ENCODE assay signal across 8 cellular contexts in genomic region chr6:135054575-135055498, GRCh38. TPM values are rescaled to one million over a fixed set of nuclear protein-coding genes. Genes with fewer than 3 reads are reported as not detected.
DNase-seq lines count a peak whose midpoint lies in the region; ATAC-seq and TF ChIP-seq lines count a peak whose summit lies in the region.

HBS1L (minus strand) TSS chr6:135054822; CDS start chr6:135054691, 131 bp downstream.

- H3K79me2 ChIP-seq in Karpas-422 (ENCODE audit: low read length) = peaks cover 48% of the 10 kb centered on the region

- intact Hi-C loops in esophagus muscularis mucosa (cut with DNase I) = no loop called here

- DNase-seq in DMS79 treated with DMSO at 0.1 percent for 48 hours (lab: John Stamatoyannopoulos, UW) = peak; percentile 95
- DNase-seq in Karpas-422 = peak; percentile 99
- DNase-seq in RKO (ENCODE audit: low spot score) = peak; percentile 97
- DNase-seq in activated T-helper 1 cell treated with Interleukin-2 at 50 U/mL for 16 hours (ENCODE audit: low read depth) = peak; percentile 98
- peak; percentile 97 for DNase-seq in esophagus muscularis mucosa (ENCODE audit: extremely low spot score)
- DNase-seq in stimulated activated CD8-positive, alpha-beta memory T cell treated with anti-CD3 and anti-CD28 coated beads, Interleukin-7, amount 100 ng/mL, for 4 hours (ENCODE audit: low read depth in 2 of 2) = peak; percentile 96 to 98

- H3K9me3 ChIP-seq in Karpas-422 (ENCODE audit: low read length) (no peaks in the 10 kb centered on the region), esophagus muscularis mucosa (no peaks in the 10 kb centered on the region), muscle layer of duodenum (ENCODE audit: control insufficient read depth in 1 of 2, low read length in 2 of 2) (no peaks in the 10 kb centered on the region)

- peak within 1 kb of the TSS; percentile 76; the same call in 1 of the 2 replicates for H2AFZ ChIP-seq in Karpas-422 (ENCODE audit: low read length)

- H3K4me3 ChIP-seq in Karpas-422 (ENCODE audit: low read length) = peak within 1 kb of the TSS; percentile 88
- peak within 1 kb of the TSS; percentile 63 to 82 (median 74) for H3K4me3 ChIP-seq in esophagus muscularis mucosa
- peak within 1 kb of the TSS; percentile 92 to 100 for H3K4me3 ChIP-seq in muscle layer of duodenum (ENCODE audit: low read depth in 1 of 2, low read length in 2 of 2)

- peak; percentile 97 for ATAC-seq in GM21825 (IDR thresholded peaks at IDR 0.05; ENCODE audit: unreplicated experiment)

- peaks cover 26% of the 10 kb centered on the region for H3K4me1 ChIP-seq in Karpas-422 (ENCODE audit: low read length)
- H3K4me1 ChIP-seq in esophagus muscularis mucosa = peaks cover 7 to 36% (median 23%) of the 10 kb centered on the region in 4 donors
- H3K4me1 ChIP-seq in muscle layer of duodenum (ENCODE audit: control insufficient read depth in 1 of 2, insufficient read depth in 2 of 2, low read length in 2 of 2) = peaks cover 12 to 26% of the 10 kb centered on the region in 2 donors

- peak within 1 kb of the TSS; percentile 96 for H3K4me2 ChIP-seq in Karpas-422 (ENCODE audit: low read depth, low read length, poor library complexity, severe bottlenecking)

- peak within 1 kb of the TSS; percentile 89 for H3K9ac ChIP-seq in Karpas-422 (ENCODE audit: low read length)

- no peaks in the 10 kb centered on the region for H4K20me1 ChIP-seq in Karpas-422 (ENCODE audit: insufficient read depth, low read depth, low read length)

- H3K27me3 ChIP-seq in Karpas-422 (ENCODE audit: low read length) (no peaks in the 10 kb centered on the region), esophagus muscularis mucosa (no peaks in the 10 kb centered on the region), muscle layer of duodenum (ENCODE audit: low read depth, low read length) (no peaks in the 10 kb centered on the region)

- peak; percentile 78 for TF ChIP-seq POLR2A in esophagus muscularis mucosa (IDR thresholded peaks at IDR 0.05; ENCODE audit: low read depth)

- H3K9me2 ChIP-seq in Karpas-422 (replicated peaks; ENCODE audit: insufficient read depth, low read length) = no peaks in the 10 kb centered on the region

- H3K36me3 ChIP-seq in Karpas-422 (ENCODE audit: insufficient read depth, low read length) = peaks cover 5% of the 10 kb centered on the region; the same call in 1 of the 2 replicates
- H3K36me3 ChIP-seq in esophagus muscularis mucosa = peaks cover 2 to 4% (median 2%) of the 10 kb centered on the region in 4 donors
- H3K36me3 ChIP-seq in muscle layer of duodenum (ENCODE audit: control insufficient read depth in 1 of 2, insufficient read depth in 2 of 2, low read length in 2 of 2) = peaks cover 0 to 3% of the 10 kb centered on the region in 2 donors

- no peak for TF ChIP-seq EP300 in esophagus muscularis mucosa (IDR thresholded peaks at IDR 0.05)

- peak within 1 kb of the TSS; percentile 25; the same call in 1 of the 2 replicates for H3K27ac ChIP-seq in Karpas-422 (ENCODE audit: low read length)
- H3K27ac ChIP-seq in esophagus muscularis mucosa (replicated peaks in 1 of 4) = peak within 1 kb of the TSS; percentile 84 to 86 (median 84)
- peak within 1 kb of the TSS; percentile 96 for H3K27ac ChIP-seq in muscle layer of duodenum (ENCODE audit: low read length)

- no peak for TF ChIP-seq CTCF in esophagus muscularis mucosa (IDR thresholded peaks at IDR 0.05)

- WGBS in esophagus muscularis mucosa = 16% methylated on average over 30 of the region's 53 CpGs

RNA-seq across cellular contexts. Expression of gene HBS1L, which starts in this region (rescaled TPM):
- total RNA-seq in Karpas-422 (2014; rRNA removed; shearing (Covaris generic); ENCODE audit: low replicate concordance) = 63.6 and 69.6 TPM in 2 replicates
- 10 to 100 TPM; 52.0 to 81.4 (median 58.2) TPM for total RNA-seq in esophagus muscularis mucosa

Comparison
In these comparisons a context has a peak if more than half of its experiments do, and no peak if none do; other contexts are left out.
1. Peak in every context shown above with its lines: DNase-seq, ATAC-seq, H3K4me3 ChIP-seq and H3K27ac ChIP-seq.
2. H3K27ac ChIP-seq: peak in every context shown above with its lines; median percentile 96 in muscle layer of duodenum; 84 in esophagus muscularis mucosa; 25 in Karpas-422.